ENCODE assay signal across 25 cellular contexts in the genomic region with DNA sequence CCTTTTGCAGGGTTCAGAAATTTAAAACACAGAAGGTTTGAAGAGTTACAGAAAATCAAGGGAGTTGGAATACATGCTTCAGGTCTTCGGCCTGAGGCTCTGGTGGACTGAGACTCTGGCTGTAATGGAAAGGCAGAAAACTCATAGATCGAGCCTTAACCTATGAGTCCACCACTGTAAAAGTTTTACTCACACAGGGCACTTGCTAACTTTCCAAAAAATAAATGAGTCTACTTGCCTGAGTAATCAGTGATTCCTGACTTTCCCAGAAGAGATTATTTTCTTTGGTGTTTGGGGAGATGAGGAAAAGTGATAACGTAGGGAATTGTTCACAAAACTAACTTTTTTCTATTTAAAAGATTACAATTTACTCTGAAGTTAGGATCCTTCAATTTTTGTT.
DNase-seq lines count a peak whose midpoint lies in the region; FAIRE-seq and TF ChIP-seq lines count a peak whose summit lies in the region.
"Had no signal": no experiment of that assay in that cellular context is flagged by ENCODE, and none has a peak within 500 bp of the region (broad histone marks: within the 10 kb centered on the region; RNA-seq: fewer than 3 reads in every experiment).

No MANE protein-coding gene starts in this region.

- H3K27ac Mint-ChIP-seq in HFFc6, result peak overlapping the region; percentile 8; the same call in 1 of the 2 replicates
- H3K27ac Mint-ChIP-seq: B cell; CD4-positive, CD25-positive, alpha-beta regulatory T cell; CD8-positive, alpha-beta T cell had no signal

- H2AFZ ChIP-seq in PC-9, result 0 out of 2 replicates have a peak overlapping the region, but pooled peaks have one; percentile 54
- no peak overlapping the region for H2AFZ ChIP-seq in MM.1S (ENCODE audit: low read length)

- intact Hi-C loops in PC-9 (cut with micrococcal nuclease; ENCODE audit: unreplicated experiment), result no loop called here

- DNase-seq in EH (ENCODE audit: low read depth) (peak; percentile 55), HFFc6 (peak; percentile 17), PC-9 (no peak), cerebellar cortex (ENCODE audit: low spot score) (peak; percentile 69), HCEC 1CT (no peak), NCI-H1694 treated with DMSO at 0.1 percent for 48 hours (lab: John Stamatoyannopoulos, UW) (no peak), MM.1S (no peak), HTR-8/SVneo (ENCODE audit: insufficient read length, low spot score) (no peak)
- DNase-seq: Caco-2; CD4-positive, CD25-positive, alpha-beta regulatory T cell; CD8-positive, alpha-beta T cell; DMS153; DND-41; EL; GF-D8; GOT3 had no signal

- H3K4me3 ChIP-seq in PC-9, result no peak overlapping the region
- H3K4me3 ChIP-seq in MM.1S (ENCODE audit: low read length), result no peak overlapping the region
- H3K4me3 ChIP-seq: BLaER1, HAP-1 had no signal

- H4K20me1 ChIP-seq in PC-9 (ENCODE audit: insufficient read depth) (no peaks in the 10 kb centered on the region), MM.1S (ENCODE audit: insufficient read depth, low read length) (no peaks in the 10 kb centered on the region)
- H4K20me1 ChIP-seq: BLaER1 had no signal

- FAIRE-seq in HTR-8/SVneo (lab: Jason Lieb, UNC), result no peak
- FAIRE-seq: A204.1, GM12891, GM18507, H54 had no signal

- H3K27me3 ChIP-seq in PC-9 (ENCODE audit: insufficient read depth, low read depth) (no peaks in the 10 kb centered on the region), MM.1S (replicated peaks; ENCODE audit: insufficient read depth, low read length) (no peaks in the 10 kb centered on the region)
- H3K27me3 ChIP-seq: BLaER1 had no signal

- H3F3A ChIP-seq in PC-9 (ENCODE audit: insufficient read depth, low read depth) (no peaks in the 10 kb centered on the region), MM.1S (ENCODE audit: insufficient read depth, low read length) (no peaks in the 10 kb centered on the region)

- H3K4me3 Mint-ChIP-seq in HFFc6, result no peak overlapping the region
- H3K4me3 Mint-ChIP-seq: B cell; CD4-positive, CD25-positive, alpha-beta regulatory T cell; CD8-positive, alpha-beta T cell had no signal

- peaks cover 19% of the 10 kb centered on the region for H3K9me3 Mint-ChIP-seq in HFFc6

- H3K27me3 Mint-ChIP-seq in HFFc6 (ENCODE audit: insufficient read depth), result no peaks in the 10 kb centered on the region
- H3K27me3 Mint-ChIP-seq: B cell; CD4-positive, CD25-positive, alpha-beta regulatory T cell had no signal

- H3K4me1 ChIP-seq in PC-9 (replicated peaks; ENCODE audit: insufficient read depth) (no peaks in the 10 kb centered on the region), MM.1S (ENCODE audit: low read length) (no peaks in the 10 kb centered on the region)
- H3K4me1 ChIP-seq: BLaER1, Caco-2 had no signal

- no peak overlapping the region for H3K4me2 ChIP-seq in PC-9
- no peak overlapping the region for H3K4me2 ChIP-seq in MM.1S (ENCODE audit: low read depth, low read length)
- H3K4me2 ChIP-seq: BLaER1 had no signal

- H3K79me2 ChIP-seq in PC-9 (ENCODE audit: low read depth), result no peaks in the 10 kb centered on the region
- no peaks in the 10 kb centered on the region for H3K79me2 ChIP-seq in MM.1S (ENCODE audit: low read length)

- no TSS peak for BruUV-seq in PC-9 (replicated peaks; lab: Mats Ljungman, UMichigan)

- H3K9me2 ChIP-seq in PC-9 (ENCODE audit: insufficient read depth) (no peaks in the 10 kb centered on the region), MM.1S (replicated peaks; ENCODE audit: insufficient read depth, low read length) (no peaks in the 10 kb centered on the region)

- H3K4me1 Mint-ChIP-seq in HFFc6 (ENCODE audit: low read depth), result peaks cover 23% of the 10 kb centered on the region
- H3K4me1 Mint-ChIP-seq: B cell; CD4-positive, CD25-positive, alpha-beta regulatory T cell had no signal

- POLR2A ChIA-PET in PC-9 (lab: Charles Lee; ENCODE audit: unreplicated experiment), result no interaction called here

- CTCF ChIA-PET in PC-9 (lab: Charles Lee), result no interaction called here

- peaks cover 16% of the 10 kb centered on the region for H3K36me3 Mint-ChIP-seq in HFFc6 (ENCODE audit: low read depth)
- H3K36me3 Mint-ChIP-seq: CD4-positive, CD25-positive, alpha-beta regulatory T cell; CD8-positive, alpha-beta T cell had no signal

- TF ChIP-seq CTCF in HFFc6 (IDR thresholded peaks at IDR 0.05) (no peak), PC-9 (conservative IDR thresholded peaks at IDR 0.05) (no peak), MM.1S (IDR thresholded peaks at IDR 0.05; ENCODE audit: low read length) (no peak)

- H3K9me3 ChIP-seq in PC-9 (ENCODE audit: insufficient read depth, low read depth) (no peaks in the 10 kb centered on the region), MM.1S (replicated peaks; ENCODE audit: insufficient read depth, low read length) (no peaks in the 10 kb centered on the region)
- H3K9me3 ChIP-seq: HAP-1 had no signal

- no peaks in the 10 kb centered on the region for H3K36me3 ChIP-seq in PC-9 (ENCODE audit: low read depth)
- H3K36me3 ChIP-seq in MM.1S (replicated peaks; ENCODE audit: insufficient read depth, low read length), result no peaks in the 10 kb centered on the region
- H3K36me3 ChIP-seq: BLaER1, HAP-1 had no signal

- H3K27ac ChIP-seq in PC-9 (no peak overlapping the region), MM.1S (ENCODE audit: low read length) (no peak overlapping the region)
- H3K27ac ChIP-seq: 22Rv1, BLaER1, C4-2B had no signal

- no peak overlapping the region for H3K9ac ChIP-seq in MM.1S (ENCODE audit: low read length)
- H3K9ac ChIP-seq: BLaER1 had no signal

Comparison
In these comparisons a context has a peak if more than half of its experiments do, and no peak if none do; other contexts are left out.
1. DNase-seq: peak in EH (single experiment), HFFc6 (single experiment) and cerebellar cortex (single experiment); none in PC-9 (0 of 2), HCEC 1CT (single experiment), NCI-H1694 treated with DMSO at 0.1 percent for 48 hours (single experiment), MM.1S (single experiment) and HTR-8/SVneo (single experiment).